Comparison of ENCODE assay signal across 1 cellular context in genomic region chr4:85426366-85426765, GRCh38.
TF ChIP-seq lines count a peak whose summit lies in the region.

No MANE protein-coding gene starts in this region.

TF ChIP-seq in GM23338, 12 proteins besides CTCF, POLR2A, EP300 and RAD21 (continued from another document):
- TF ChIP-seq, protein P1, sequence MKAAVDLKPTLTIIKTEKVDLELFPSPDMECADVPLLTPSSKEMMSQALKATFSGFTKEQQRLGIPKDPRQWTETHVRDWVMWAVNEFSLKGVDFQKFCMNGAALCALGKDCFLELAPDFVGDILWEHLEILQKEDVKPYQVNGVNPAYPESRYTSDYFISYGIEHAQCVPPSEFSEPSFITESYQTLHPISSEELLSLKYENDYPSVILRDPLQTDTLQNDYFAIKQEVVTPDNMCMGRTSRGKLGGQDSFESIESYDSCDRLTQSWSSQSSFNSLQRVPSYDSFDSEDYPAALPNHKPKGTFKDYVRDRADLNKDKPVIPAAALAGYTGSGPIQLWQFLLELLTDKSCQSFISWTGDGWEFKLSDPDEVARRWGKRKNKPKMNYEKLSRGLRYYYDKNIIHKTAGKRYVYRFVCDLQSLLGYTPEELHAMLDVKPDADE (IDR thresholded peaks at IDR 0.05), result no peak
- no peak for TF ChIP-seq EZH2 (IDR thresholded peaks at IDR 0.05; ENCODE audit: low read depth, unreplicated experiment)
- no peak for TF ChIP-seq NANOG (IDR thresholded peaks at IDR 0.05; ENCODE audit: borderline replicate concordance)
- no peak for TF ChIP-seq ZNF462 (CRISPR knock-in tag; IDR thresholded peaks at IDR 0.05)
- no peak for TF ChIP-seq CREB1 (CRISPR knock-in tag; IDR thresholded peaks at IDR 0.05; ENCODE audit: low read depth)
TF ChIP-seq in GM23338: peak in this region for 0.
